8 cellular contexts compared by ENCODE assay signal in genomic region chr1:218350909-218351616, GRCh38. TPM values are rescaled to one million over a fixed set of nuclear protein-coding genes. Genes with fewer than 3 reads are reported as not detected.
DNase-seq lines count a peak whose midpoint lies in the region; ATAC-seq lines count a peak whose summit lies in the region.

No MANE protein-coding gene starts in this region.

- no peak overlapping the region for H2AK5ac ChIP-seq in mesenchymal stem cell (ENCODE audit: low read length, severe bottlenecking)

- peaks cover 24% of the 10 kb centered on the region for H3K27me3 Mint-ChIP-seq in activated naive CD8-positive, alpha-beta T cell treated with anti-CD3 and anti-CD28 coated beads for 36 hours

- H3K9me3 ChIP-seq in mesenchymal stem cell (ENCODE audit: control insufficient read depth, low read length) = no peaks in the 10 kb centered on the region

- peak overlapping the region; percentile 89 for H2BK15ac ChIP-seq in mesenchymal stem cell (ENCODE audit: low read depth, poor library complexity, severe bottlenecking)

- peak overlapping the region in 1 of 2 experiments; percentile 92 for H2BK12ac ChIP-seq in mesenchymal stem cell (ENCODE audit: low read length in 2 of 2)

- H3K18ac ChIP-seq in mesenchymal stem cell (ENCODE audit: low read depth in 1 of 2, low read length in 2 of 2) = no peak overlapping the region

- H3K4me3 Mint-ChIP-seq in activated naive CD8-positive, alpha-beta T cell treated with anti-CD3 and anti-CD28 coated beads for 36 hours = peak overlapping the region; percentile 72

- H3K4me1 ChIP-seq in mesenchymal stem cell (ENCODE audit: control insufficient read depth, insufficient read depth, low read depth, low read length) = peaks cover 16% of the 10 kb centered on the region

- H2BK5ac ChIP-seq in mesenchymal stem cell (ENCODE audit: low read depth, low read length, poor library complexity, severe bottlenecking) = peak overlapping the region; percentile 78

- no peak overlapping the region for H3K23ac ChIP-seq in mesenchymal stem cell (ENCODE audit: low read length in 2 of 2)

- ATAC-seq in HG03139 (IDR thresholded peaks at IDR 0.05; ENCODE audit: unreplicated experiment) = peak; percentile 12

- no peak overlapping the region for H2BK120ac ChIP-seq in mesenchymal stem cell (ENCODE audit: low read depth, low read length)

- H3K9ac ChIP-seq in mesenchymal stem cell (ENCODE audit: low read length) = peak overlapping the region; percentile 84

- WGBS in mesenchymal stem cell = 70% methylated on average over 5 of the region's 6 CpGs

- H3K4ac ChIP-seq in mesenchymal stem cell (ENCODE audit: low read depth in 1 of 2, low read length in 2 of 2) = no peak overlapping the region

- peak overlapping the region in 1 of 2 experiments; percentile 73 for H3K4me3 ChIP-seq in mesenchymal stem cell (ENCODE audit: insufficient read depth in 1 of 2, low read depth in 1 of 2, low read length in 2 of 2)

- H3K14ac ChIP-seq in mesenchymal stem cell (ENCODE audit: low read length in 2 of 2) = no peak overlapping the region

- H4K91ac ChIP-seq in mesenchymal stem cell (ENCODE audit: low read length) = peak overlapping the region; percentile 74

- peak overlapping the region; percentile 60 for H3K27ac Mint-ChIP-seq in activated naive CD8-positive, alpha-beta T cell treated with anti-CD3 and anti-CD28 coated beads for 36 hours

- no peaks in the 10 kb centered on the region for H3K36me3 Mint-ChIP-seq in activated naive CD8-positive, alpha-beta T cell treated with anti-CD3 and anti-CD28 coated beads for 36 hours

- H3K79me1 ChIP-seq in mesenchymal stem cell (replicated peaks; ENCODE audit: low read length, poor library complexity, severe bottlenecking) = no peaks in the 10 kb centered on the region

- H3K27ac ChIP-seq in mesenchymal stem cell (ENCODE audit: low read length, poor library complexity, severe bottlenecking) = peak overlapping the region; percentile 93

- DNase-seq in SIG-M5 treated with dmso at 0.1 percent for 504 hours (lab: John Stamatoyannopoulos, UW; ENCODE audit: unreplicated experiment) (peak; percentile 75), SIG-M5 (lab: John Stamatoyannopoulos, UW) (no peak), mesenchymal stem cell (peak; percentile 70), mucosa of gallbladder (ENCODE audit: low spot score) (no peak)
- no peak for DNase-seq in activated naive CD8-positive, alpha-beta T cell treated with anti-CD3 and anti-CD28 coated beads for 36 hours
- no peak for DNase-seq in stimulated activated CD4-positive, alpha-beta T cell treated with anti-CD3 and anti-CD28 coated beads, Interleukin-1b, Interleukin-23, amount 100 ng/mL, for 48 hours
- DNase-seq in stimulated activated CD4-positive, alpha-beta T cell treated with anti-CD3 and anti-CD28 coated beads, Interleukin-2, amount 100 ng/mL, for 48 hours = no peak

- no peak overlapping the region for H2AFZ ChIP-seq in mesenchymal stem cell (ENCODE audit: low read depth, low read length)

- H3K9me3 Mint-ChIP-seq in activated naive CD8-positive, alpha-beta T cell treated with anti-CD3 and anti-CD28 coated beads for 36 hours = no peaks in the 10 kb centered on the region

- peaks cover 0 to 10% of the 10 kb centered on the region in 2 experiments for H3K36me3 ChIP-seq in mesenchymal stem cell (ENCODE audit: control insufficient read depth in 1 of 2, insufficient read depth in 2 of 2, low read depth in 1 of 2, low read length in 2 of 2)

- no peak overlapping the region for H4K8ac ChIP-seq in mesenchymal stem cell (ENCODE audit: low read length)

- H3K27me3 ChIP-seq in mesenchymal stem cell (ENCODE audit: control insufficient read depth in 1 of 2, insufficient read depth in 1 of 2, low read length in 2 of 2) = no peaks in the 10 kb centered on the region

- peaks cover 42% of the 10 kb centered on the region for H3K4me1 Mint-ChIP-seq in activated naive CD8-positive, alpha-beta T cell treated with anti-CD3 and anti-CD28 coated beads for 36 hours

- H3K4me2 ChIP-seq in mesenchymal stem cell (ENCODE audit: low read length, poor library complexity, severe bottlenecking) = peak overlapping the region; percentile 48

RNA-seq across cellular contexts. Expression of gene TGFB2, which starts 5.9 kb away (rescaled TPM):
- total RNA-seq in activated naive CD8-positive, alpha-beta T cell treated with anti-CD3 and anti-CD28 coated beads for 36 hours = under 1 TPM in 1 of 2 experiments, not detected in 1; 0.04 TPM
- polyA plus RNA-seq in mesenchymal stem cell (2013, experiment 1 of 2) = 23.5 TPM
- polyA plus RNA-seq in mesenchymal stem cell (2013, experiment 2 of 2) = 23.9 TPM
- 10.3 TPM for total RNA-seq in mucosa of gallbladder

Comparison
In these comparisons a context has a peak if more than half of its experiments do, and no peak if none do; other contexts are left out.
1. DNase-seq: peak in SIG-M5 treated with dmso at 0.1 percent for 504 hours (single experiment) and mesenchymal stem cell (single experiment); none in SIG-M5 (single experiment), activated naive CD8-positive, alpha-beta T cell treated with anti-CD3 and anti-CD28 coated beads for 36 hours (single experiment), stimulated activated CD4-positive, alpha-beta T cell treated with anti-CD3 and anti-CD28 coated beads, Interleukin-1b, Interleukin-23, amount 100 ng/mL, for 48 hours (single experiment), mucosa of gallbladder (single experiment) and stimulated activated CD4-positive, alpha-beta T cell treated with anti-CD3 and anti-CD28 coated beads, Interleukin-2, amount 100 ng/mL, for 48 hours (0 of 2).
2. RNA of gene TGFB2, which starts 5.9 kb away (total RNA-seq): 10.3 TPM in mucosa of gallbladder (single experiment); 0.04 TPM in activated naive CD8-positive, alpha-beta T cell treated with anti-CD3 and anti-CD28 coated beads for 36 hours; every median in the first group is over 10 times any median in the second.